Comparison of ENCODE assay signal across 8 cellular contexts in genomic region chr18:32019251-32019943, GRCh38. TPM values are rescaled to one million over a fixed set of nuclear protein-coding genes. Genes with fewer than 3 reads are reported as not detected.
A peak's percentile ranks its signal among the peaks of the same experiment; 100 is the strongest.
DNase-seq lines count a peak whose midpoint lies in the region; ATAC-seq lines count a peak whose summit lies in the region.

No MANE protein-coding gene starts in this region.

- intact Hi-C loops in left cardiac atrium (cut with DNase I) (no loop called here), posterior cingulate gyrus (cut with DNase I) (loop anchor here (2.0 to 5.0 kb wide), 2 partner anchors 53 to 73 kb away; no protein-coding TSS in a partner anchor)

- H3K36me3 Mint-ChIP-seq in activated naive CD8-positive, alpha-beta T cell treated with anti-CD3 and anti-CD28 coated beads for 36 hours: peaks cover 8% of the 10 kb centered on the region

- H3K27ac Mint-ChIP-seq in activated naive CD8-positive, alpha-beta T cell treated with anti-CD3 and anti-CD28 coated beads for 36 hours: peak overlapping the region; percentile 98

- DNase-seq in D341Med (ENCODE audit: low spot score) (peak; percentile 69), SK-MEL-5 (ENCODE audit: low read depth, low spot score) (peak; percentile 12), left cardiac atrium (peak; percentile 64), posterior cingulate gyrus (peak in 9 of 10 donors; percentile 29 to 93 (median 50)), NCI-H1048 (lab: John Stamatoyannopoulos, UW) (no peak)
- peak; percentile 54 for DNase-seq in activated naive CD8-positive, alpha-beta T cell treated with anti-CD3 and anti-CD28 coated beads for 36 hours

- H3K4me1 Mint-ChIP-seq in activated naive CD8-positive, alpha-beta T cell treated with anti-CD3 and anti-CD28 coated beads for 36 hours: peaks cover 31% of the 10 kb centered on the region

- H3K9me3 Mint-ChIP-seq in activated naive CD8-positive, alpha-beta T cell treated with anti-CD3 and anti-CD28 coated beads for 36 hours: no peaks in the 10 kb centered on the region

- ATAC-seq in HG03175 (IDR thresholded peaks at IDR 0.05; ENCODE audit: unreplicated experiment): peak; percentile 16
- ATAC-seq in left cardiac atrium: peak; percentile 64 to 65
- no peak for ATAC-seq in GM21526 (IDR thresholded peaks at IDR 0.05; ENCODE audit: low FRiP score, unreplicated experiment)

- peak overlapping the region; percentile 95 for H3K4me3 Mint-ChIP-seq in activated naive CD8-positive, alpha-beta T cell treated with anti-CD3 and anti-CD28 coated beads for 36 hours

- H3K27me3 Mint-ChIP-seq in activated naive CD8-positive, alpha-beta T cell treated with anti-CD3 and anti-CD28 coated beads for 36 hours: no peaks in the 10 kb centered on the region

- in situ Hi-C loops in SK-MEL-5 (cut with HindIII; ENCODE audit: low pct_unique_long_range_greater_than_20kb, low sequenced_read_pairs): no loop called here

RNA-seq across cellular contexts. Expression of gene RNF125, which starts 0.8 kb away (rescaled TPM):
- 41.4 and 53.3 TPM in 2 replicates for total RNA-seq in SK-MEL-5 (2014; rRNA removed; shearing (Covaris generic))
- 47.2 and 56.1 TPM in 2 replicates for polyA plus RNA-seq in SK-MEL-5 (2015; cell fraction: cytosol; rRNA removed)
- polyA plus RNA-seq in SK-MEL-5 (2015; cell fraction: nucleus; rRNA removed): 155 and 178 TPM in 2 replicates
- 10 to 100 TPM; 11.6 to 11.8 TPM for total RNA-seq in activated naive CD8-positive, alpha-beta T cell treated with anti-CD3 and anti-CD28 coated beads for 36 hours
- total RNA-seq in left cardiac atrium: 1 to 10 TPM; 3.5 to 5.1 TPM
